In genomic region chr13:113023217-113023597, GRCh38 we compare ENCODE assay signal across 15 cellular contexts. TPM values are rescaled to one million over a fixed set of nuclear protein-coding genes. Genes with fewer than 3 reads are reported as not detected.
DNase-seq lines count a peak whose midpoint lies in the region; ATAC-seq, FAIRE-seq and TF ChIP-seq lines count a peak whose summit lies in the region.
"Had no signal": no experiment of that assay in that cellular context is flagged by ENCODE, and none has a peak within 500 bp of the region (broad histone marks: within the 10 kb centered on the region; RNA-seq: fewer than 3 reads in every experiment).

No MANE protein-coding gene starts in this region.

- peak; percentile 63 to 81 for DNase-seq in PC-9
- peak; percentile 38 for DNase-seq in endothelial cell of umbilical vein (ENCODE audit: low read depth, low spot score)
- no peak for DNase-seq in right lobe of liver
- DNase-seq in substantia nigra (lab: John Stamatoyannopoulos, UW) = peak in 1 of 49 donors; percentile 35
- DNase-seq in HT-29 (ENCODE audit: low spot score) = no peak
- no peak for DNase-seq in activated naive CD4-positive, alpha-beta T cell treated with anti-CD3 and anti-CD28 coated beads for 36 hours
- DNase-seq in putamen (ENCODE audit: low spot score) = no peak
- DNase-seq: activated CD4-positive, alpha-beta T cell treated with anti-CD3 and anti-CD28 coated beads for 1 hour; C1 segment of cervical spinal cord; effector CD8-positive, alpha-beta T cell; SW 1271 had no signal

- H3K9me1 ChIP-seq in endothelial cell of umbilical vein (replicated peaks; ENCODE audit: control insufficient read depth, extremely low read depth, insufficient read depth, low read length) = no peaks in the 10 kb centered on the region

- H3K9ac ChIP-seq in endothelial cell of umbilical vein (replicated peaks; ENCODE audit: extremely low read depth, insufficient read depth, low read length) = no peak overlapping the region

- WGBS in right lobe of liver (ENCODE audit: insufficient coverage, low coverage, low lambda C conversion rate, missing lambda C conversion rate) = 57% methylated on average over 5 of the region's 22 CpGs

- no peaks in the 10 kb centered on the region for H3K4me1 Mint-ChIP-seq in activated naive CD4-positive, alpha-beta T cell treated with anti-CD3 and anti-CD28 coated beads for 36 hours (ENCODE audit: low read depth)

- CTCF ChIA-PET in PC-9 (lab: Charles Lee) (interaction anchor here (0.5 kb wide), 1 partner anchor 79 kb away, joined by 26 read pairs; no protein-coding TSS in a partner anchor), endothelial cell of umbilical vein (lab: Charles Lee) (interaction anchor here (1.2 to 1.6 kb wide), 2 partner anchors 12 to 80 kb away, joined by 5 to 6 read pairs; no protein-coding TSS in a partner anchor)
- CTCF ChIA-PET in activated naive CD4-positive, alpha-beta T cell treated with anti-CD3 and anti-CD28 coated beads for 36 hours (lab: Charles Lee) = interaction anchor here (1.2 kb wide), 1 partner anchor 8 kb away, joined by 3 read pairs; no protein-coding TSS in a partner anchor

- H3K9me2 ChIP-seq in PC-9 (ENCODE audit: insufficient read depth) = no peaks in the 10 kb centered on the region

- TF ChIP-seq POLR2A in endothelial cell of umbilical vein (IDR thresholded peaks at IDR 0.05; ENCODE audit: low read depth, low read length) (no peak), right lobe of liver (IDR thresholded peaks at IDR 0.05) (no peak)

- BruUV-seq in PC-9 (replicated peaks; lab: Mats Ljungman, UMichigan) (no TSS peak), endothelial cell of umbilical vein (replicated peaks; lab: Mats Ljungman, UMichigan) (no TSS peak)

- no peaks in the 10 kb centered on the region for H3K9me3 Mint-ChIP-seq in activated naive CD4-positive, alpha-beta T cell treated with anti-CD3 and anti-CD28 coated beads for 36 hours
- H3K9me3 Mint-ChIP-seq: stimulated activated naive CD8-positive, alpha-beta T cell treated with anti-CD3 and anti-CD28 coated beads, Interleukin-15, Interleukin-2, amounts not matched to agents 100 ng/mL and 50 ng/mL, for 24 hours had no signal

- ATAC-seq in right lobe of liver (peak; percentile 8 to 55 (median 42)), GM19351 (IDR thresholded peaks at IDR 0.05; ENCODE audit: unreplicated experiment) (no peak)

- H3K27me3 Mint-ChIP-seq in activated naive CD4-positive, alpha-beta T cell treated with anti-CD3 and anti-CD28 coated beads for 36 hours (ENCODE audit: low read depth) = no peaks in the 10 kb centered on the region
- H3K27me3 Mint-ChIP-seq: stimulated activated naive CD8-positive, alpha-beta T cell treated with anti-CD3 and anti-CD28 coated beads, Interleukin-15, Interleukin-2, amounts not matched to agents 100 ng/mL and 50 ng/mL, for 24 hours had no signal

- FAIRE-seq in endothelial cell of umbilical vein (lab: Jason Lieb, UNC) = peak; percentile 65

- H3K9me3 ChIP-seq in PC-9 (ENCODE audit: insufficient read depth, low read depth) = no peaks in the 10 kb centered on the region
- no peaks in the 10 kb centered on the region for H3K9me3 ChIP-seq in endothelial cell of umbilical vein (replicated peaks; ENCODE audit: control insufficient read depth, insufficient read depth, low read length)
- H3K9me3 ChIP-seq in right lobe of liver = no peaks in the 10 kb centered on the region
- H3K9me3 ChIP-seq: adrenal gland, HAP-1 had no signal

- no peak overlapping the region for H3K27ac Mint-ChIP-seq in activated naive CD4-positive, alpha-beta T cell treated with anti-CD3 and anti-CD28 coated beads for 36 hours
- H3K27ac Mint-ChIP-seq: stimulated activated naive CD8-positive, alpha-beta T cell treated with anti-CD3 and anti-CD28 coated beads, Interleukin-15, Interleukin-2, amounts not matched to agents 100 ng/mL and 50 ng/mL, for 24 hours had no signal

- POLR2A ChIA-PET in PC-9 (lab: Charles Lee; ENCODE audit: unreplicated experiment) (no interaction called here), endothelial cell of umbilical vein (lab: Charles Lee) (no interaction called here)

- TF ChIP-seq CTCF in PC-9 (conservative IDR thresholded peaks at IDR 0.05) (no peak), endothelial cell of umbilical vein (IDR thresholded peaks at IDR 0.05; ENCODE audit: extremely low read depth in 1 of 2, insufficient read depth in 1 of 2, low read depth in 1 of 2, low read length in 2 of 2) (no peak), right lobe of liver (IDR thresholded peaks at IDR 0.05) (no peak)

- H3K36me3 ChIP-seq in PC-9 (ENCODE audit: low read depth) = peaks cover 7% of the 10 kb centered on the region; the same call in 1 of the 2 replicates
- H3K36me3 ChIP-seq in endothelial cell of umbilical vein (ENCODE audit: control insufficient read depth in 2 of 2, extremely low read depth in 1 of 2, insufficient read depth in 2 of 2, low read length in 2 of 2) = no peaks in the 10 kb centered on the region
- H3K36me3 ChIP-seq in right lobe of liver = no peaks in the 10 kb centered on the region
- H3K36me3 ChIP-seq: adrenal gland, HAP-1 had no signal

- H3K27ac ChIP-seq in PC-9 (peak overlapping the region; percentile 72), endothelial cell of umbilical vein (ENCODE audit: insufficient read depth, low read depth, low read length) (no peak overlapping the region), right lobe of liver (peak overlapping the region; percentile 28 to 92 (median 74)), substantia nigra (ENCODE audit: low read depth, low read length, poor library complexity, severe bottlenecking) (peak overlapping the region; percentile 33)

- H3K4me3 ChIP-seq in PC-9 (peak overlapping the region; percentile 68; the same call in 1 of the 2 replicates), endothelial cell of umbilical vein (replicated peaks in 1 of 3; ENCODE audit: insufficient read depth in 1 of 3, low read depth in 1 of 3, low read length in 3 of 3) (no peak overlapping the region), right lobe of liver (no peak overlapping the region)
- H3K4me3 ChIP-seq: adrenal gland, HAP-1 had no signal

- dilution Hi-C loops in endothelial cell of umbilical vein (cut with MboI; ENCODE audit: extremely low pct_ligation_motif_present, low sequenced_read_pairs) = no loop called here

- no peaks in the 10 kb centered on the region for H3K36me3 Mint-ChIP-seq in activated naive CD4-positive, alpha-beta T cell treated with anti-CD3 and anti-CD28 coated beads for 36 hours (ENCODE audit: low read depth)

- H3K79me2 ChIP-seq in PC-9 (ENCODE audit: low read depth) (no peaks in the 10 kb centered on the region), endothelial cell of umbilical vein (ENCODE audit: control insufficient read depth, insufficient read depth, low read length) (no peaks in the 10 kb centered on the region)

- intact Hi-C loops in PC-9 (cut with micrococcal nuclease; ENCODE audit: unreplicated experiment) (loop anchor here (2.0 kb wide), 2 partner anchors 42 to 54 kb away; partner anchors contain the start of gene MCF2L), endothelial cell of umbilical vein (cut with micrococcal nuclease) (loop anchor here (10.0 kb wide), 1 partner anchor 388 kb away; no protein-coding TSS in a partner anchor), right lobe of liver (cut with DNase I) (no loop called here)
- intact Hi-C loops in activated naive CD4-positive, alpha-beta T cell treated with anti-CD3 and anti-CD28 coated beads for 36 hours (cut with micrococcal nuclease) = no loop called here

- H4K20me1 ChIP-seq in PC-9 (ENCODE audit: insufficient read depth) (no peaks in the 10 kb centered on the region), endothelial cell of umbilical vein (replicated peaks; ENCODE audit: control insufficient read depth, extremely low read depth, insufficient read depth, low read length) (no peaks in the 10 kb centered on the region)

- H3F3A ChIP-seq in PC-9 (ENCODE audit: insufficient read depth, low read depth) = peaks cover 52% of the 10 kb centered on the region

- H3K4me1 ChIP-seq in PC-9 (replicated peaks; ENCODE audit: insufficient read depth) (peaks cover 33% of the 10 kb centered on the region), endothelial cell of umbilical vein (ENCODE audit: control insufficient read depth, extremely low read depth, insufficient read depth, low read length) (peaks cover 11% of the 10 kb centered on the region), right lobe of liver (peaks cover 0 to 22% (median 8%) of the 10 kb centered on the region in 4 donors)
- H3K4me1 ChIP-seq: adrenal gland had no signal

- H3K4me3 Mint-ChIP-seq in activated naive CD4-positive, alpha-beta T cell treated with anti-CD3 and anti-CD28 coated beads for 36 hours = no peak overlapping the region
- H3K4me3 Mint-ChIP-seq: stimulated activated naive CD8-positive, alpha-beta T cell treated with anti-CD3 and anti-CD28 coated beads, Interleukin-15, Interleukin-2, amounts not matched to agents 100 ng/mL and 50 ng/mL, for 24 hours had no signal

- H2AFZ ChIP-seq in PC-9 (peak overlapping the region; percentile 78; the same call in 1 of the 2 replicates), endothelial cell of umbilical vein (ENCODE audit: low read depth, low read length) (peak overlapping the region; percentile 40)

- H3K4me2 ChIP-seq in PC-9 (peak overlapping the region; percentile 96), endothelial cell of umbilical vein (ENCODE audit: insufficient read depth, low read length) (peak overlapping the region; percentile 74)

- no peaks in the 10 kb centered on the region for H3K27me3 ChIP-seq in PC-9 (ENCODE audit: insufficient read depth, low read depth)
- H3K27me3 ChIP-seq in endothelial cell of umbilical vein (ENCODE audit: control insufficient read depth in 2 of 2, insufficient read depth in 2 of 2, low read length in 2 of 2) = no peaks in the 10 kb centered on the region
- H3K27me3 ChIP-seq in right lobe of liver = no peaks in the 10 kb centered on the region
- H3K27me3 ChIP-seq: adrenal gland had no signal

TF ChIP-seq in endothelial cell of umbilical vein, 7 proteins besides CTCF, POLR2A, EP300 and RAD21:
- no peak for TF ChIP-seq FOS (IDR thresholded peaks at IDR 0.05; ENCODE audit: borderline replicate concordance, insufficient read depth, low read length)

RNA-seq across cellular contexts. Expression of gene MCF2L, which starts 54.2 kb away (rescaled TPM):
- 21.7 and 28.2 TPM in 2 replicates for total RNA-seq in PC-9 (2021)
- 0.58 TPM in 1 of 2 replicates, not detected in the other for total RNA-seq in endothelial cell of umbilical vein
- 0.06 and 0.33 TPM in 2 replicates for polyA plus RNA-seq in endothelial cell of umbilical vein
- polyA plus RNA-seq in endothelial cell of umbilical vein (2011; cell fraction: cytosol; rRNA removed) = 0.06 and 0.12 TPM in 2 replicates
- polyA plus RNA-seq in endothelial cell of umbilical vein (2011; cell fraction: nucleus; rRNA removed) = 0.48 and 0.50 TPM in 2 replicates
- 0.57 TPM in 1 of 2 replicates, not detected in the other for polyA plus RNA-seq in endothelial cell of umbilical vein (2012)
- 0.29 TPM in 1 of 2 replicates, not detected in the other for polyA minus RNA-seq in endothelial cell of umbilical vein
- polyA minus RNA-seq in endothelial cell of umbilical vein (2011; cell fraction: cytosol; rRNA and poly(A)+ RNA removed) = 19.8 TPM
- polyA minus RNA-seq in endothelial cell of umbilical vein (2011; cell fraction: nucleus; rRNA and poly(A)+ RNA removed) = 0.29 and 0.38 TPM in 2 replicates
- 10 to 100 TPM in 5 of 6 experiments, 1 to 10 TPM in 1; 9.6 to 18.4 (median 11.7) TPM for total RNA-seq in right lobe of liver
- 46.7 and 53.2 TPM in 2 replicates for total RNA-seq in HT-29 (2014; rRNA removed; shearing (Covaris generic))
- total RNA-seq in activated naive CD4-positive, alpha-beta T cell treated with anti-CD3 and anti-CD28 coated beads for 36 hours = 1 to 10 TPM; 6.5 to 7.4 TPM

Comparison
In these comparisons a context has a peak if more than half of its experiments do, and no peak if none do; other contexts are left out.
1. DNase-seq: peak in PC-9 (2 of 2) and endothelial cell of umbilical vein (single experiment); none in right lobe of liver (0 of 3), HT-29 (single experiment), activated naive CD4-positive, alpha-beta T cell treated with anti-CD3 and anti-CD28 coated beads for 36 hours (single experiment) and putamen (single experiment).
2. intact Hi-C loops: an anchor here in PC-9 (2.0 kb wide) and endothelial cell of umbilical vein (10.0 kb wide); none called in right lobe of liver and activated naive CD4-positive, alpha-beta T cell treated with anti-CD3 and anti-CD28 coated beads for 36 hours.